8 cellular contexts compared by ENCODE assay signal in genomic region chr1:231241751-231242150, GRCh38. TPM values are rescaled to one million over a fixed set of nuclear protein-coding genes. Genes with fewer than 3 reads are reported as not detected.
DNase-seq lines count a peak whose midpoint lies in the region; ATAC-seq and TF ChIP-seq lines count a peak whose summit lies in the region.

No MANE protein-coding gene starts in this region.

- H3K4me3 ChIP-seq in lower leg skin (ENCODE audit: low read depth, poor library complexity, severe bottlenecking), result peak overlapping the region; percentile 73
- H3K4me3 ChIP-seq in tibial nerve, result peak overlapping the region; percentile 58 to 86 (median 81)

- no peaks in the 10 kb centered on the region for H3K27me3 ChIP-seq in tibial nerve

- H3K4me1 ChIP-seq in tibial nerve, result peaks cover 0 to 55% (median 20%) of the 10 kb centered on the region in 4 donors

- H3K27ac ChIP-seq in tibial nerve, result peak overlapping the region in 2 of 4 donors; percentile 84 to 88

- no peaks in the 10 kb centered on the region for H3K9me3 ChIP-seq in tibial nerve

- intact Hi-C loops in lower leg skin (cut with DNase I; ENCODE audit: low total_unique reads), result no loop called here

- TF ChIP-seq CTCF in lower leg skin (IDR thresholded peaks at IDR 0.05) (no peak), tibial nerve (IDR thresholded peaks at IDR 0.05) (no peak)

- WGBS in lower leg skin, 2 donors, result 0 to 1% methylated on average over 10 of the region's 10 CpGs
- WGBS in tibial nerve, 2 donors, result 0 to 1% methylated on average over 10 of the region's 10 CpGs

- H3K36me3 ChIP-seq in tibial nerve, result peaks cover 0 to 21% (median 0%) of the 10 kb centered on the region in 3 donors

- peak; percentile 20 for DNase-seq in activated T-cell treated with anti-CD3 and anti-CD28 coated beads, Interleukin-2, amount 50 U/mL, for 1 hour
- DNase-seq in activated T-cell treated with anti-CD3 and anti-CD28 coated beads, Interleukin-2, amount 50 U/mL, for 48 hours, result no peak
- DNase-seq in RPMI7951 (ENCODE audit: low read depth), result peak; percentile 11
- peak; percentile 17 for DNase-seq in dedifferentiated amniotic fluid mesenchymal stem cell (ENCODE audit: extremely low spot score)
- no peak for DNase-seq in lower leg skin (ENCODE audit: low spot score in 2 of 2)
- peak in 1 of 2 donors; percentile 7 for DNase-seq in tibial nerve (ENCODE audit: low spot score in 2 of 2)

- TF ChIP-seq POLR2A in lower leg skin (IDR thresholded peaks at IDR 0.05), result no peak
- no peak for TF ChIP-seq POLR2A in tibial nerve (IDR thresholded peaks at IDR 0.05)

- ATAC-seq in HG03045 (IDR thresholded peaks at IDR 0.05; ENCODE audit: unreplicated experiment), result peak; percentile 27
- no peak for ATAC-seq in GM21619 (IDR thresholded peaks at IDR 0.05; ENCODE audit: unreplicated experiment)

- TF ChIP-seq EP300 in tibial nerve (IDR thresholded peaks at IDR 0.05), result no peak

RNA-seq across cellular contexts. Expression of gene GNPAT, which starts 0.7 kb away (rescaled TPM):
- total RNA-seq in RPMI7951 (2014; rRNA removed; shearing (Covaris generic)), result 64.1 and 74.0 TPM in 2 replicates
- total RNA-seq in lower leg skin, result 10 to 100 TPM; 24.3 to 45.7 (median 39.9) TPM
- total RNA-seq in tibial nerve, result 10 to 100 TPM; 21.8 to 38.2 (median 33.3) TPM

Comparison
In these comparisons a context has a peak if more than half of its experiments do, and no peak if none do; other contexts are left out.
1. DNase-seq: peak in activated T-cell treated with anti-CD3 and anti-CD28 coated beads, Interleukin-2, amount 50 U/mL, for 1 hour (single experiment), RPMI7951 (single experiment) and dedifferentiated amniotic fluid mesenchymal stem cell (single experiment); none in activated T-cell treated with anti-CD3 and anti-CD28 coated beads, Interleukin-2, amount 50 U/mL, for 48 hours (0 of 2) and lower leg skin (0 of 2).